Comparison of ENCODE assay signal across 7 cellular contexts in genomic region chr3:9986230-9986725, GRCh38. TPM values are rescaled to one million over a fixed set of nuclear protein-coding genes. Genes with fewer than 3 reads are reported as not detected.
DNase-seq lines count a peak whose midpoint lies in the region; ATAC-seq and TF ChIP-seq lines count a peak whose summit lies in the region.

No MANE protein-coding gene starts in this region.

- DNase-seq in glutamatergic neuron, result no peak
- no peak for DNase-seq in gastrocnemius medialis
- DNase-seq in stimulated activated CD4-positive, alpha-beta T cell treated with anti-CD3 and anti-CD28 coated beads, Interleukin-2, amount 100 ng/mL, for 48 hours, result no peak
- no peak for DNase-seq in LoVo (ENCODE audit: low spot score)

- no peaks in the 10 kb centered on the region for H3F3A ChIP-seq in SU-DHL-6 (ENCODE audit: insufficient read depth)

- peaks cover 35 to 39% of the 10 kb centered on the region in 2 donors for H3K4me1 ChIP-seq in gastrocnemius medialis

- H3K36me3 Mint-ChIP-seq in glutamatergic neuron (ENCODE audit: unreplicated experiment), result no peaks in the 10 kb centered on the region

- H3K27me3 ChIP-seq in SU-DHL-6 (ENCODE audit: low read length), result no peaks in the 10 kb centered on the region
- H3K27me3 ChIP-seq in gastrocnemius medialis, result no peaks in the 10 kb centered on the region

- H3K36me3 ChIP-seq in SU-DHL-6 (ENCODE audit: low read length), result no peaks in the 10 kb centered on the region
- peaks cover 0 to 8% of the 10 kb centered on the region in 2 donors for H3K36me3 ChIP-seq in gastrocnemius medialis

- no peaks in the 10 kb centered on the region for H3K4me1 Mint-ChIP-seq in glutamatergic neuron (ENCODE audit: low read depth, unreplicated experiment)

- peaks cover 6% of the 10 kb centered on the region for H3K27me3 Mint-ChIP-seq in glutamatergic neuron (ENCODE audit: unreplicated experiment)

- H3K79me2 ChIP-seq in SU-DHL-6 (ENCODE audit: insufficient read depth, low read length), result peaks cover 60% of the 10 kb centered on the region

- peak overlapping the region; percentile 71 for H3K4me2 ChIP-seq in SU-DHL-6 (ENCODE audit: low read depth, low read length, poor library complexity, severe bottlenecking)

- peak overlapping the region; percentile 94 for H3K4me3 Mint-ChIP-seq in glutamatergic neuron (ENCODE audit: unreplicated experiment)

- TF ChIP-seq POLR2A in gastrocnemius medialis (IDR thresholded peaks at IDR 0.05), result no peak

- TF ChIP-seq CTCF in SU-DHL-6 (IDR thresholded peaks at IDR 0.05; ENCODE audit: insufficient read depth, low read length, poor library complexity, severe bottlenecking), result no peak
- no peak for TF ChIP-seq CTCF in glutamatergic neuron (IDR thresholded peaks at IDR 0.05; ENCODE audit: partially characterized antibody, unreplicated experiment)
- no peak for TF ChIP-seq CTCF in gastrocnemius medialis (IDR thresholded peaks at IDR 0.05 in 4 of 5, conservative IDR thresholded peaks at IDR 0.05 in 1 of 5)

- in situ Hi-C loops in gastrocnemius medialis (cut with MboI; ENCODE audit: low sequenced_read_pairs in 4 of 4), result no loop called here

- peak overlapping the region; percentile 82 for H3K9ac ChIP-seq in SU-DHL-6 (ENCODE audit: low read length)

- intact Hi-C loops in gastrocnemius medialis (cut with DNase I; ENCODE audit: low total_unique reads), result loop anchor here (2.0 kb wide), 1 partner anchor 41 kb away; the partner anchor contains the start of gene FANCD2

- H3K9me3 ChIP-seq in SU-DHL-6 (ENCODE audit: insufficient read depth, low read length), result no peaks in the 10 kb centered on the region
- H3K9me3 ChIP-seq in gastrocnemius medialis, result no peaks in the 10 kb centered on the region

- H3K27ac ChIP-seq in SU-DHL-6 (ENCODE audit: low read depth, low read length) (peak overlapping the region; percentile 18; the same call in 1 of the 2 replicates), gastrocnemius medialis (peak overlapping the region; percentile 82 to 89 (median 88))

- no peaks in the 10 kb centered on the region for H3K9me2 ChIP-seq in SU-DHL-6 (replicated peaks; ENCODE audit: insufficient read depth, low read length)

- ATAC-seq in GM18909 (IDR thresholded peaks at IDR 0.05; ENCODE audit: poor library complexity, unreplicated experiment) (peak; percentile 35), HG02840 (IDR thresholded peaks at IDR 0.05; ENCODE audit: low FRiP score, unreplicated experiment) (peak; percentile 31), gastrocnemius medialis (peak; percentile 42 to 45)

- peaks cover 5% of the 10 kb centered on the region for H3K9me3 Mint-ChIP-seq in glutamatergic neuron (ENCODE audit: unreplicated experiment)

- H3K27ac Mint-ChIP-seq in glutamatergic neuron (ENCODE audit: unreplicated experiment), result peak overlapping the region; percentile 85

- peak overlapping the region; percentile 94 for H3K4me3 ChIP-seq in SU-DHL-6 (ENCODE audit: insufficient read depth, low read length, poor library complexity, severe bottlenecking)
- H3K4me3 ChIP-seq in gastrocnemius medialis, result peak overlapping the region; percentile 82 to 99 (median 89)

- no peaks in the 10 kb centered on the region for H4K20me1 ChIP-seq in SU-DHL-6 (ENCODE audit: low read depth, low read length)

- peak overlapping the region; percentile 28 for H2AFZ ChIP-seq in SU-DHL-6 (ENCODE audit: low read depth, low read length, severe bottlenecking)

RNA-seq across cellular contexts. Expression of gene EMC3, which starts 0.4 kb away (rescaled TPM):
- total RNA-seq in glutamatergic neuron (ENCODE audit: unreplicated experiment) (49.0 TPM), gastrocnemius medialis (100 to 1,000 TPM; 147 to 329 (median 204) TPM)

RNA-seq across cellular contexts. Expression of gene PRRT3, which starts 34.1 kb away (rescaled TPM):
- total RNA-seq in glutamatergic neuron (ENCODE audit: unreplicated experiment) (8.9 TPM), gastrocnemius medialis (1 to 10 TPM in 3 of 4 donors, under 1 TPM in 1; 0.92 to 7.4 (median 2.5) TPM)

RNA-seq across cellular contexts. Expression of gene FANCD2, which starts 40.0 kb away (rescaled TPM):
- total RNA-seq in glutamatergic neuron (ENCODE audit: unreplicated experiment), result 7.0 TPM
- total RNA-seq in gastrocnemius medialis, result 1 to 10 TPM in 1 of 4 donors, under 1 TPM in 2, not detected in 1; 0.46 to 1.3 (median 0.58) TPM

RNA-seq across cellular contexts. Expression of gene CRELD1, which starts 52.6 kb away (rescaled TPM):
- total RNA-seq in glutamatergic neuron (ENCODE audit: unreplicated experiment) (92.6 TPM), gastrocnemius medialis (10 to 100 TPM; 31.6 to 42.3 (median 37.1) TPM)
